Comparison of ENCODE assay signal across 8 cellular contexts in the genomic region with DNA sequence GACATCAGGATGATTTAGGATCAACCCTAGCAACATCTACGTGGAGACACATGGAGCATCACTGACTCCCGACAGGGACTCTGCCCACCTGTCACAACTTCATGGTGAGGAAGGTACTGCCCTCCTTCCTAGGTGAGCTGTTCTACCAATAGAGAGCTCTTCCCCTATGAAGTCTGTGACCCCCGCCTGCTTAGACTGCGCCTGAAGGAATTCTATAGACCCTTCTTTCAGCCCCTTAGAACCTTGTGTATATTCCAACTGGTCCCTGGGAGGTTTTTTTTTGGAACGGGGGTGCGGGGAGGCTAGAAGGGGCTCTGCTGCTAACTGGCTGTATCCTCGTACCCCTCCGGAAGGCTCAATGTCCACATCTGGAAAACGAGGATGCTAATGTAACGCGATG. TPM values are rescaled to one million over a fixed set of nuclear protein-coding genes. Genes with fewer than 3 reads are reported as not detected.
DNase-seq lines count a peak whose midpoint lies in the region; ATAC-seq and TF ChIP-seq lines count a peak whose summit lies in the region.

No MANE protein-coding gene starts in this region.

- TF ChIP-seq CTCF in A673 (conservative IDR thresholded peaks at IDR 0.05; ENCODE audit: low read depth, low read length), result no peak
- no peak for TF ChIP-seq CTCF in MCF 10A (IDR thresholded peaks at IDR 0.05; ENCODE audit: unreplicated experiment)

- no peak for ATAC-seq in GM21367 (IDR thresholded peaks at IDR 0.05; ENCODE audit: unreplicated experiment)
- ATAC-seq in GM19023 (IDR thresholded peaks at IDR 0.05; ENCODE audit: unreplicated experiment), result no peak

- H3K4me3 ChIP-seq in A673 (ENCODE audit: low read depth, low read length, poor library complexity, severe bottlenecking) (peak overlapping the region; percentile 64), HUES48 (ENCODE audit: low read depth, low read length) (peak overlapping the region; percentile 99), mononuclear cell (ENCODE audit: low read length) (peak overlapping the region; percentile 55)

- no TSS peak for BruUV-seq in A673 (replicated peaks; lab: Mats Ljungman, UMichigan)
- no TSS peak for BruUV-seq in MCF 10A (replicated peaks; lab: Mats Ljungman, UMichigan)

- H3K27me3 ChIP-seq in A673 (replicated peaks; ENCODE audit: insufficient read depth, low read depth, low read length, poor library complexity), result no peaks in the 10 kb centered on the region
- no peaks in the 10 kb centered on the region for H3K27me3 ChIP-seq in HUES48 (ENCODE audit: control insufficient read depth, insufficient read depth, low read length)
- no peaks in the 10 kb centered on the region for H3K27me3 ChIP-seq in mononuclear cell (ENCODE audit: insufficient read depth, low read length)

- peaks cover 15% of the 10 kb centered on the region for H3K36me3 ChIP-seq in A673 (ENCODE audit: insufficient read depth, low read length, poor library complexity, severe bottlenecking)
- H3K36me3 ChIP-seq in HUES48 (ENCODE audit: control insufficient read depth, insufficient read depth, low read length), result peaks cover 24% of the 10 kb centered on the region

- no peaks in the 10 kb centered on the region for H3K9me3 Mint-ChIP-seq in MCF 10A (ENCODE audit: unreplicated experiment)

- POLR2A ChIA-PET in A673 (lab: Charles Lee; ENCODE audit: low non-redundant PET), result interaction anchor here (0.6 kb wide), 1 partner anchor 431 kb away, joined by 4 read pairs; no protein-coding TSS in a partner anchor
- POLR2A ChIA-PET in MCF 10A (lab: Yijun Ruan, JAX), result interaction anchor here (0.6 to 2.9 kb wide), 14 partner anchors 35 to 425 kb away, joined by 3 to 30 read pairs (median 6); partner anchors contain the start of genes AAMDC, KCTD21, NDUFC2 and RSF1

- H3K27ac Mint-ChIP-seq in MCF 10A (ENCODE audit: low read depth, unreplicated experiment), result peak overlapping the region; percentile 81

- no peaks in the 10 kb centered on the region for H3K27me3 Mint-ChIP-seq in MCF 10A (ENCODE audit: insufficient read depth, unreplicated experiment)

- intact Hi-C loops in A673 (cut with micrococcal nuclease; ENCODE audit: unreplicated experiment), result loop anchor here (1.0 to 10.0 kb wide), 4 partner anchors 52 to 359 kb away; partner anchors contain the start of genes AAMDC, CLNS1A and RSF1
- intact Hi-C loops in MCF 10A (cut with micrococcal nuclease), result loop anchor here (1.0 kb wide), 1 partner anchor 174 kb away; the partner anchor contains the start of gene RSF1

- peak overlapping the region; percentile 86 for H3K4me3 Mint-ChIP-seq in MCF 10A (ENCODE audit: unreplicated experiment)

- in situ Hi-C loops in G401 (cut with HindIII; ENCODE audit: low sequenced_read_pairs), result no loop called here

- CTCF ChIA-PET in A673 (lab: Charles Lee) (no interaction called here), MCF 10A (lab: Yijun Ruan, JAX) (interaction anchor here (0.6 to 3.7 kb wide), 3 partner anchors 52 to 57 kb away, joined by 3 to 15 read pairs (median 4); no protein-coding TSS in a partner anchor)

- DNase-seq in A673 (ENCODE audit: low spot score), result no peak
- DNase-seq in MCF 10A (ENCODE audit: unreplicated experiment), result no peak
- DNase-seq in GM19238 (ENCODE audit: insufficient read length, low spot score), result no peak
- no peak for DNase-seq in G401 (ENCODE audit: low spot score)

- peaks cover 28% of the 10 kb centered on the region for H3K36me3 Mint-ChIP-seq in MCF 10A (ENCODE audit: insufficient read depth, unreplicated experiment)

- H3K27ac ChIP-seq in A673 (ENCODE audit: low read depth, low read length, poor library complexity, severe bottlenecking), result peak overlapping the region; percentile 59
- H3K27ac ChIP-seq in HUES48 (ENCODE audit: low read depth, low read length), result peak overlapping the region; percentile 81

- peak overlapping the region; percentile 79 for H3K9ac ChIP-seq in HUES48 (ENCODE audit: low read depth, low read length)

- peaks cover 11% of the 10 kb centered on the region for H3K4me1 Mint-ChIP-seq in MCF 10A (ENCODE audit: insufficient read depth, unreplicated experiment)

- H3K9me3 ChIP-seq in A673 (ENCODE audit: low read depth, low read length, poor library complexity, severe bottlenecking) (no peaks in the 10 kb centered on the region), HUES48 (ENCODE audit: control insufficient read depth, insufficient read depth, low read length) (no peaks in the 10 kb centered on the region), mononuclear cell (ENCODE audit: low read depth, low read length) (no peaks in the 10 kb centered on the region)

- H3K4me1 ChIP-seq in A673 (ENCODE audit: insufficient read depth, low read length, poor library complexity, severe bottlenecking) (peaks cover 9% of the 10 kb centered on the region), HUES48 (ENCODE audit: control insufficient read depth, insufficient read depth, low read length) (peaks cover 8% of the 10 kb centered on the region), mononuclear cell (ENCODE audit: insufficient read depth, low read length) (peaks cover 28% of the 10 kb centered on the region)

RNA-seq across cellular contexts. Expression of gene INTS4, which starts 0.6 kb away (rescaled TPM):
- 66.1 and 68.2 TPM in 2 replicates for total RNA-seq in A673 (2021)
- total RNA-seq in MCF 10A (2022), result 21.6 and 25.2 TPM in 2 replicates
- total RNA-seq in mononuclear cell, result 63.8 TPM
- 16.8 and 23.0 TPM in 2 replicates for total RNA-seq in G401 (2014; rRNA removed; shearing (Covaris generic))

RNA-seq across cellular contexts. Expression of gene KCTD14, which starts 29.2 kb away (rescaled TPM):
- total RNA-seq in A673 (2021) (0.45 and 1.2 TPM in 2 replicates), MCF 10A (2022) (1.5 and 2.2 TPM in 2 replicates), mononuclear cell (not detected)
- total RNA-seq in G401 (2014; rRNA removed; shearing (Covaris generic)), result 9.6 and 16.9 TPM in 2 replicates
